In the genomic region with DNA sequence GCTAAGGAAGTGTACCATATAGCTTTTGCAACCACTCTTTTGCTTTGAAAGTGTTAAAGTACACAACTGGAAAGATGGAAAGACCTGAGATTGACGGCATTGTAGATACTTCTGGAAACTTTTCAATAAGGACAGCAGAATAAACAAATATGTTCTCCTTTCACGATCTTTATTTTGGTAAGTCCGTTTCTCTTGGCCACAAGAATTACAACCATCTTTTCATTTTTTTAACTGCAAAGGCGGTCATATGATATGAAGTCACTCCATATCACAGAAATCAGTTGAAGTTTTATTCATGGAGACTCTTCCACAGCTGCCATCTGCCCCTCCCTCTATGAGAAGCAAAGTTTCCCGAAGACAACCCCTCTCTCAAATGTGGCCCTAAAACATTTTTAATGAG, we compare ENCODE assay signal across 16 cellular contexts.
DNase-seq lines count a peak whose midpoint lies in the region; ATAC-seq, FAIRE-seq and TF ChIP-seq lines count a peak whose summit lies in the region.
"Had no signal": no experiment of that assay in that cellular context is flagged by ENCODE, and none has a peak within 500 bp of the region (broad histone marks: within the 10 kb centered on the region; RNA-seq: fewer than 3 reads in every experiment).

No MANE protein-coding gene starts in this region.

- no peaks in the 10 kb centered on the region for H3K79me2 ChIP-seq in GM23338 (replicated peaks; ENCODE audit: insufficient read depth)
- no peaks in the 10 kb centered on the region for H3K79me2 ChIP-seq in astrocyte (ENCODE audit: insufficient read depth, low read length)

- no peak for TF ChIP-seq CTCF in GM23338 (conservative IDR thresholded peaks at IDR 0.05; ENCODE audit: low read depth in 2 of 2)
- TF ChIP-seq CTCF in astrocyte (IDR thresholded peaks at IDR 0.05; ENCODE audit: insufficient read depth, low read depth, low read length), result no peak
- TF ChIP-seq CTCF in osteocyte (IDR thresholded peaks at IDR 0.05), result no peak
- no peak for TF ChIP-seq CTCF in endothelial cell (IDR thresholded peaks at IDR 0.05; ENCODE audit: unreplicated experiment)
- no peak for TF ChIP-seq CTCF in type B pancreatic cell (conservative IDR thresholded peaks at IDR 0.05)

- H3K9me3 ChIP-seq in astrocyte (ENCODE audit: insufficient read depth, low read depth, low read length), result no peaks in the 10 kb centered on the region

- CTCF ChIA-PET in HEK293T (lab: Yijun Ruan, JAX), result no interaction called here

- no peak for DNase-seq in GM23338 (ENCODE audit: low spot score)
- no peak for DNase-seq in astrocyte (ENCODE audit: low read depth)
- DNase-seq in fibroblast of peridontal ligament (ENCODE audit: extremely low read depth), result peak; percentile 50
- DNase-seq in osteocyte (ENCODE audit: extremely low spot score, unreplicated experiment), result no peak
- DNase-seq in HEK293T (ENCODE audit: extremely low spot score), result no peak
- DNase-seq in endothelial cell (ENCODE audit: low spot score), result no peak
- no peak for DNase-seq in NCI-H1105 (lab: John Stamatoyannopoulos, UW)
- no peak for DNase-seq in type B pancreatic cell (ENCODE audit: extremely low spot score, unreplicated experiment)
- DNase-seq: CD4-positive, alpha-beta T cell; DMS79; GDM1; GOT3; H9 had no signal

- H3K9me2 ChIP-seq in GM23338 (ENCODE audit: insufficient read depth), result peaks cover 4% of the 10 kb centered on the region; the same call in 1 of the 2 replicates

- H3K27me3 Mint-ChIP-seq in GM23338 (ENCODE audit: insufficient read depth, low read depth, poor library complexity) (peaks cover 9% of the 10 kb centered on the region), astrocyte (ENCODE audit: low read depth, unreplicated experiment) (peaks cover 7% of the 10 kb centered on the region), osteocyte (ENCODE audit: unreplicated experiment) (no peaks in the 10 kb centered on the region), endothelial cell (ENCODE audit: unreplicated experiment) (no peaks in the 10 kb centered on the region), type B pancreatic cell (peaks cover 25% of the 10 kb centered on the region)
- H3K27me3 Mint-ChIP-seq: CD4-positive, alpha-beta T cell had no signal

- H3K9me3 Mint-ChIP-seq in GM23338 (no peaks in the 10 kb centered on the region), astrocyte (ENCODE audit: unreplicated experiment) (peaks cover 3% of the 10 kb centered on the region), osteocyte (ENCODE audit: unreplicated experiment) (no peaks in the 10 kb centered on the region), endothelial cell (ENCODE audit: unreplicated experiment) (no peaks in the 10 kb centered on the region), type B pancreatic cell (no peaks in the 10 kb centered on the region)
- H3K9me3 Mint-ChIP-seq: CD4-positive, alpha-beta T cell; H9 had no signal

- H3K36me3 Mint-ChIP-seq in GM23338 (ENCODE audit: low read depth) (no peaks in the 10 kb centered on the region), astrocyte (ENCODE audit: low read depth, unreplicated experiment) (no peaks in the 10 kb centered on the region), osteocyte (ENCODE audit: unreplicated experiment) (no peaks in the 10 kb centered on the region), endothelial cell (ENCODE audit: low read depth, unreplicated experiment) (no peaks in the 10 kb centered on the region), type B pancreatic cell (no peaks in the 10 kb centered on the region)

- no peak overlapping the region for H3K9ac ChIP-seq in astrocyte (ENCODE audit: low read length)

- POLR2A ChIA-PET in HEK293T (lab: Yijun Ruan, JAX), result no interaction called here

- peaks cover 70% of the 10 kb centered on the region for H3K4me1 Mint-ChIP-seq in GM23338
- no peaks in the 10 kb centered on the region for H3K4me1 Mint-ChIP-seq in astrocyte (ENCODE audit: low read depth, unreplicated experiment)
- H3K4me1 Mint-ChIP-seq in osteocyte (ENCODE audit: unreplicated experiment), result peaks cover 48% of the 10 kb centered on the region
- H3K4me1 Mint-ChIP-seq in endothelial cell (ENCODE audit: unreplicated experiment), result peaks cover 2% of the 10 kb centered on the region
- H3K4me1 Mint-ChIP-seq in type B pancreatic cell (ENCODE audit: unreplicated experiment), result peaks cover 13% of the 10 kb centered on the region

- H3K36me3 ChIP-seq in GM23338 (ENCODE audit: insufficient read depth) (no peaks in the 10 kb centered on the region), astrocyte (ENCODE audit: insufficient read depth, low read length) (no peaks in the 10 kb centered on the region)

- H3K4me3 Mint-ChIP-seq in GM23338 (no peak overlapping the region), astrocyte (ENCODE audit: unreplicated experiment) (no peak overlapping the region), osteocyte (ENCODE audit: unreplicated experiment) (no peak overlapping the region), endothelial cell (ENCODE audit: unreplicated experiment) (no peak overlapping the region), type B pancreatic cell (no peak overlapping the region)
- H3K4me3 Mint-ChIP-seq: B cell; CD4-positive, alpha-beta T cell; H9 had no signal

- FAIRE-seq in astrocyte (lab: Jason Lieb, UNC), result peak; percentile 63
- FAIRE-seq: GM12892 had no signal

- H3K4me1 ChIP-seq in GM23338 (ENCODE audit: insufficient read depth) (peaks cover 70% of the 10 kb centered on the region), astrocyte (ENCODE audit: insufficient read depth, low read length) (no peaks in the 10 kb centered on the region)

- H3K4me3 ChIP-seq in GM23338 (no peak overlapping the region), astrocyte (ENCODE audit: insufficient read depth, low read depth, low read length) (no peak overlapping the region)

- no peak overlapping the region for H3K27ac Mint-ChIP-seq in GM23338
- no peak overlapping the region for H3K27ac Mint-ChIP-seq in astrocyte (ENCODE audit: unreplicated experiment)
- H3K27ac Mint-ChIP-seq in osteocyte (ENCODE audit: unreplicated experiment), result peak overlapping the region; percentile 61
- no peak overlapping the region for H3K27ac Mint-ChIP-seq in endothelial cell (ENCODE audit: unreplicated experiment)
- no peak overlapping the region for H3K27ac Mint-ChIP-seq in type B pancreatic cell
- H3K27ac Mint-ChIP-seq: B cell; CD4-positive, alpha-beta T cell; H9 had no signal

- no peak overlapping the region for H2AFZ ChIP-seq in GM23338
- no peak overlapping the region for H2AFZ ChIP-seq in astrocyte (ENCODE audit: low read depth, low read length)

- H3K27ac ChIP-seq in GM23338 (ENCODE audit: low read depth) (no peak overlapping the region), astrocyte (ENCODE audit: low read depth, low read length) (no peak overlapping the region)
- H3K27ac ChIP-seq: HL-60 had no signal

- no peaks in the 10 kb centered on the region for H3F3A ChIP-seq in GM23338 (replicated peaks; ENCODE audit: low read depth)

- no peak for ATAC-seq in GM23338

- H4K20me1 ChIP-seq in GM23338 (replicated peaks; ENCODE audit: insufficient read depth) (no peaks in the 10 kb centered on the region), astrocyte (ENCODE audit: insufficient read depth, low read length) (no peaks in the 10 kb centered on the region)

- H3K4me2 ChIP-seq in GM23338 (0 out of 2 replicates have a peak overlapping the region, but pooled peaks have one; percentile 45), astrocyte (ENCODE audit: low read length) (no peak overlapping the region)

- H3K27me3 ChIP-seq in GM23338 (ENCODE audit: insufficient read depth), result no peaks in the 10 kb centered on the region; the same call in 1 of the 2 replicates
- H3K27me3 ChIP-seq in astrocyte (ENCODE audit: insufficient read depth, low read length), result peaks cover 4% of the 10 kb centered on the region

TF ChIP-seq in GM23338, 12 proteins besides CTCF, POLR2A, EP300 and RAD21 (continues in another document):
- no peak for TF ChIP-seq NANOG (IDR thresholded peaks at IDR 0.05; ENCODE audit: borderline replicate concordance)
- TF ChIP-seq ZNF114 (CRISPR knock-in tag; IDR thresholded peaks at IDR 0.05), result no peak
- no peak for TF ChIP-seq JUNB (IDR thresholded peaks at IDR 0.05; ENCODE audit: unreplicated experiment)

TF ChIP-seq in HEK293T, 16 proteins besides CTCF, POLR2A, EP300 and RAD21:
- no peak for TF ChIP-seq CTBP1 (IDR thresholded peaks at IDR 0.05; ENCODE audit: borderline replicate concordance)
- no peak for TF ChIP-seq ZNF384 (IDR thresholded peaks at IDR 0.05)
- TF ChIP-seq HDGF (IDR thresholded peaks at IDR 0.05; ENCODE audit: borderline replicate concordance), result no peak
- no peak for TF ChIP-seq FOXK2 (IDR thresholded peaks at IDR 0.05)
- TF ChIP-seq LEF1 (IDR thresholded peaks at IDR 0.05; ENCODE audit: borderline replicate concordance), result no peak
- TF ChIP-seq TARDBP (IDR thresholded peaks at IDR 0.05), result no peak
